ENCODE assay signal across 8 cellular contexts in the genomic region with DNA sequence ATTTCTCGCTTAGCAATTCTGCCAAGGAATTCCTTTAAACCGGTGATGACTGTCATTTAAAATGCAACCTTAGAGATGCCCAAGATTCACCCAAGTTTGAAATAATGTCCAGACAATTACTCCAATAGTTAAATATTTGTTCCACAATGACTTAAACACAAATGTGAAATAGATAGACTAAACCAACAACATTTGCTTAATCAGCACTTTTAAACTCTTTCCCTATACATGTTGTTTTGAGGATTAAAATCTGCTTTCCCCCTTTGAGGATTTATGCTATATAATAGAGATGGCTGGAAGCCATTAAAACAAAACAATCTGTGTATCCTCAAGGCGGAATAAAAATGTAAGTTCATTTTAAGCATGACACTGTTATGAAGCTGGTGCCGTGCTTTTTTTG.
"Had no signal": no experiment of that assay in that cellular context is flagged by ENCODE, and none has a peak within 500 bp of the region (broad histone marks: within the 10 kb centered on the region; RNA-seq: fewer than 3 reads in every experiment).

No MANE protein-coding gene starts in this region.

- H3K27ac ChIP-seq: GM23248, HL-60 had no signal

- H3K4me3 Mint-ChIP-seq: H9, IgD-negative memory B cell had no signal

- FAIRE-seq: H54 had no signal

- DNase-seq: GM23248, GOT3, H9, HCEC 1CT, KG1 had no signal

- H2AFZ ChIP-seq: GM23248 had no signal

- H3K9me3 Mint-ChIP-seq: H9, IgD-negative memory B cell had no signal

- H3K36me3 Mint-ChIP-seq: IgD-negative memory B cell had no signal

- H3K27ac Mint-ChIP-seq: H9, IgD-negative memory B cell had no signal

- H3K9ac ChIP-seq: GM23248 had no signal

- H3K4me3 ChIP-seq: GM23248 had no signal
